17 cellular contexts compared by ENCODE assay signal in genomic region chr1:107019166-107019565, GRCh38. TPM values are rescaled to one million over a fixed set of nuclear protein-coding genes. Genes with fewer than 3 reads are reported as not detected.
A peak's percentile ranks its signal among the peaks of the same experiment; 100 is the strongest.
DNase-seq lines count a peak whose midpoint lies in the region; ATAC-seq, FAIRE-seq and TF ChIP-seq lines count a peak whose summit lies in the region.
"Had no signal": no experiment of that assay in that cellular context is flagged by ENCODE, and none has a peak within 500 bp of the region (broad histone marks: within the 10 kb centered on the region; RNA-seq: fewer than 3 reads in every experiment).

No MANE protein-coding gene starts in this region.

- DNase-seq in HFFc6 (no peak), astrocyte of the spinal cord (ENCODE audit: low read depth, low spot score) (peak; percentile 22), foreskin fibroblast (peak; percentile 10 to 40), urothelium cell line (ENCODE audit: low spot score) (peak; percentile 5), DMS79 (lab: John Stamatoyannopoulos, UW) (no peak), prostate gland (ENCODE audit: low spot score) (no peak)
- DNase-seq: ACHN; BE2C; CD4-positive, alpha-beta memory T cell; H9; NCI-H1436; NCI-H2081; NCI-H524 had no signal

- no peak for TF ChIP-seq POLR2A in prostate gland (IDR thresholded peaks at IDR 0.05)

- H3K4me1 Mint-ChIP-seq in HFFc6 (ENCODE audit: low read depth), result peaks cover 37% of the 10 kb centered on the region

- no peaks in the 10 kb centered on the region for H3K9me3 ChIP-seq in prostate gland
- H3K9me3 ChIP-seq: BE2C had no signal

- H3K9me3 Mint-ChIP-seq in HFFc6, result no peaks in the 10 kb centered on the region
- H3K9me3 Mint-ChIP-seq: H9 had no signal

- 93% methylated on average over 3 of the region's 3 CpGs for WGBS in prostate gland

- intact Hi-C loops in prostate gland (cut with DNase I), result no loop called here

- H3K4me3 ChIP-seq in astrocyte of the spinal cord (ENCODE audit: low read depth, low read length) (no peak overlapping the region), foreskin fibroblast (ENCODE audit: low read depth in 1 of 2, low read length in 2 of 2) (no peak overlapping the region), prostate gland (no peak overlapping the region)

- H3K4me1 ChIP-seq in prostate gland (replicated peaks), result no peaks in the 10 kb centered on the region
- H3K4me1 ChIP-seq: BE2C had no signal

- FAIRE-seq in urothelium cell line (lab: Jason Lieb, UNC), result no peak
- FAIRE-seq: D721Med, HTR-8/SVneo, RCC 7860 had no signal

- in situ Hi-C loops in astrocyte of the spinal cord (cut with HindIII; ENCODE audit: low sequenced_read_pairs), result no loop called here

- TF ChIP-seq CTCF in HFFc6 (IDR thresholded peaks at IDR 0.05), result no peak
- TF ChIP-seq CTCF in astrocyte of the spinal cord (IDR thresholded peaks at IDR 0.05; ENCODE audit: low read depth, low read length), result no peak
- no peak for TF ChIP-seq CTCF in foreskin fibroblast (IDR thresholded peaks at IDR 0.05; ENCODE audit: low read depth, low read length)
- TF ChIP-seq CTCF in prostate gland (IDR thresholded peaks at IDR 0.05), result no peak

- H3K27ac ChIP-seq in prostate gland, result no peak overlapping the region

- no peaks in the 10 kb centered on the region for H3K27me3 Mint-ChIP-seq in HFFc6 (ENCODE audit: insufficient read depth)

- peak overlapping the region; percentile 23; the same call in 1 of the 2 replicates for H3K4me3 Mint-ChIP-seq in HFFc6
- H3K4me3 Mint-ChIP-seq: CD4-positive, alpha-beta memory T cell; H9 had no signal

- no peaks in the 10 kb centered on the region for H3K36me3 Mint-ChIP-seq in HFFc6 (ENCODE audit: low read depth)
- H3K36me3 Mint-ChIP-seq: CD4-positive, alpha-beta memory T cell had no signal

- ATAC-seq in GM21367 (IDR thresholded peaks at IDR 0.05; ENCODE audit: unreplicated experiment), result no peak

- no peak overlapping the region; the same call in 1 of the 2 replicates for H3K27ac Mint-ChIP-seq in HFFc6
- H3K27ac Mint-ChIP-seq: CD4-positive, alpha-beta memory T cell; H9 had no signal

- H3K27me3 ChIP-seq in prostate gland (replicated peaks; ENCODE audit: insufficient read depth), result no peaks in the 10 kb centered on the region
- H3K27me3 ChIP-seq: BE2C had no signal

- no peaks in the 10 kb centered on the region for H3K36me3 ChIP-seq in prostate gland
- H3K36me3 ChIP-seq: BE2C had no signal

RNA-seq across cellular contexts. Expression of gene PRMT6, which starts 37.3 kb away (rescaled TPM):
- 10 to 100 TPM in 3 of 6 experiments, 1 to 10 TPM in 3; 9.7 to 14.8 (median 10.2) TPM for total RNA-seq in HFFc6 (2021; fragmentation: NEBNext Ultra II Directional; extraction: Animal tissue kit (Norgen Biotek cat#: 25700))
- 10 to 100 TPM; 19.9 to 20.4 TPM for total RNA-seq in prostate gland

Comparison
In these comparisons a context has a peak if more than half of its experiments do, and no peak if none do; other contexts are left out.
1. DNase-seq: peak in astrocyte of the spinal cord (single experiment), foreskin fibroblast (2 of 2) and urothelium cell line (single experiment); none in HFFc6 (single experiment), DMS79 (single experiment) and prostate gland (single experiment).